ENCODE assay signal across 1 cellular context in the genomic region with DNA sequence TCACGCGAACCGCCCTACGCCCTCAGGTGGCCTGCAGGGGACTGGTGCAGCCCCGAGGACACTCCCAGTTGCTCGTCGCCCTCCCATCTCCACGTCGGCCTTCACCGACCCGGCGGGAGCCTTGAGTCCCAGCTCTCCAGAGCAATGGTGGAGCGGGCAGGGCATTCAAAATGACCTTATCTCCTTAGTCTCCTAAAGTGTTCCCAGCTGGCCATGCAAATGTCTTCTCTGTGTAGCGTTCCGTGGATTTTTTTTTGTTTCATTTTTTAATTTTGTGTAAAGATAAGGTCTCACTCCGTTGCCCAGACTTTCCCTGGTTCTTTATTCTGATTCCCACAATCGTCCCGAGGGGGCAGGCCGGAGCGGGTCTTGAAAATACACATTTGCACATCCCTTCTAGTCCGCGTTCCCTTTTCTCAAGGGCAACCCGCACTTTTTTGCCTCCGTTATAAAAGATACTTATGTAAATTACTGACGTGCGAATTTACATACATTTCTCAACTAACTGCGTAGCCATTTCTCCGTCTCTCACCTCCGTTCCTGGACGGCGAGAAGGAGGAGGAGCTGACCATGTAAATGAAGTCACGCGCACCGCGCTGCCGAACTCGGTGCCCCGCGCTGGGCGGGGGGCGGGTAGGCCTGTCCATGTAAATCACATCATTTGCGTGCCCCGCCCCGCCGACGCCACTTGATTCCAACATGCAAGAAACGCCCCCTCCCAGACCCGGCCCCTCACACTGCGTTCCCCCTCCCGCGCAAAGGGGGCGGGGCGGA.
TF ChIP-seq lines count a peak whose summit lies in the region.

No MANE protein-coding gene starts in this region.

TF ChIP-seq in HepG2, 621 proteins besides CTCF, POLR2A, EP300 and RAD21 (continued from another document and continues in another):
- TF ChIP-seq, protein P1, sequence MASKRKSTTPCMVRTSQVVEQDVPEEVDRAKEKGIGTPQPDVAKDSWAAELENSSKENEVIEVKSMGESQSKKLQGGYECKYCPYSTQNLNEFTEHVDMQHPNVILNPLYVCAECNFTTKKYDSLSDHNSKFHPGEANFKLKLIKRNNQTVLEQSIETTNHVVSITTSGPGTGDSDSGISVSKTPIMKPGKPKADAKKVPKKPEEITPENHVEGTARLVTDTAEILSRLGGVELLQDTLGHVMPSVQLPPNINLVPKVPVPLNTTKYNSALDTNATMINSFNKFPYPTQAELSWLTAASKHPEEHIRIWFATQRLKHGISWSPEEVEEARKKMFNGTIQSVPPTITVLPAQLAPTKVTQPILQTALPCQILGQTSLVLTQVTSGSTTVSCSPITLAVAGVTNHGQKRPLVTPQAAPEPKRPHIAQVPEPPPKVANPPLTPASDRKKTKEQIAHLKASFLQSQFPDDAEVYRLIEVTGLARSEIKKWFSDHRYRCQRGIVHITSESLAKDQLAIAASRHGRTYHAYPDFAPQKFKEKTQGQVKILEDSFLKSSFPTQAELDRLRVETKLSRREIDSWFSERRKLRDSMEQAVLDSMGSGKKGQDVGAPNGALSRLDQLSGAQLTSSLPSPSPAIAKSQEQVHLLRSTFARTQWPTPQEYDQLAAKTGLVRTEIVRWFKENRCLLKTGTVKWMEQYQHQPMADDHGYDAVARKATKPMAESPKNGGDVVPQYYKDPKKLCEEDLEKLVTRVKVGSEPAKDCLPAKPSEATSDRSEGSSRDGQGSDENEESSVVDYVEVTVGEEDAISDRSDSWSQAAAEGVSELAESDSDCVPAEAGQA (IDR thresholded peaks at IDR 0.05; ENCODE audit: low read depth) = no peak
- TF ChIP-seq, protein P1 (CRISPR knock-in tag; IDR thresholded peaks at IDR 0.05; ENCODE audit: borderline replicate concordance) = no peak
- TF ChIP-seq POLR2G (IDR thresholded peaks at IDR 0.05; ENCODE audit: low read depth, low read length) = peak; percentile 74
- peak; percentile 31; the same call in 1 of the 2 replicates for TF ChIP-seq KAT7 (CRISPR knock-in tag; IDR thresholded peaks at IDR 0.05; ENCODE audit: borderline replicate concordance)
- TF ChIP-seq SMYD3 (CRISPR knock-in tag; IDR thresholded peaks at IDR 0.05) = no peak
- TF ChIP-seq, protein P2, sequence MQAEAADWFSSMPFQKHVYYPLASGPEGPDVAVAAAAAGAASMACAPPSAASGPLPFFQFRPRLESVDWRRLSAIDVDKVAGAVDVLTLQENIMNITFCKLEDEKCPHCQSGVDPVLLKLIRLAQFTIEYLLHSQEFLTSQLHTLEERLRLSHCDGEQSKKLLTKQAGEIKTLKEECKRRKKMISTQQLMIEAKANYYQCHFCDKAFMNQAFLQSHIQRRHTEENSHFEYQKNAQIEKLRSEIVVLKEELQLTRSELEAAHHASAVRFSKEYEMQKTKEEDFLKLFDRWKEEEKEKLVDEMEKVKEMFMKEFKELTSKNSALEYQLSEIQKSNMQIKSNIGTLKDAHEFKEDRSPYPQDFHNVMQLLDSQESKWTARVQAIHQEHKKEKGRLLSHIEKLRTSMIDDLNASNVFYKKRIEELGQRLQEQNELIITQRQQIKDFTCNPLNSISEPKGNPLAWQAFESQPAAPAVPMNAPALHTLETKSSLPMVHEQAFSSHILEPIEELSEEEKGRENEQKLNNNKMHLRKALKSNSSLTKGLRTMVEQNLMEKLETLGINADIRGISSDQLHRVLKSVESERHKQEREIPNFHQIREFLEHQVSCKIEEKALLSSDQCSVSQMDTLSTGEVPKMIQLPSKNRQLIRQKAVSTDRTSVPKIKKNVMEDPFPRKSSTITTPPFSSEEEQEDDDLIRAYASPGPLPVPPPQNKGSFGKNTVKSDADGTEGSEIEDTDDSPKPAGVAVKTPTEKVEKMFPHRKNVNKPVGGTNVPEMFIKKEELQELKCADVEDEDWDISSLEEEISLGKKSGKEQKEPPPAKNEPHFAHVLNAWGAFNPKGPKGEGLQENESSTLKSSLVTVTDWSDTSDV (CRISPR knock-in tag; IDR thresholded peaks at IDR 0.05) = no peak
- peak; percentile 86; the same call in 1 of the 2 replicates for TF ChIP-seq HDAC2 (CRISPR knock-in tag; IDR thresholded peaks at IDR 0.05)
- peak; percentile 59; the same call in 1 of the 2 replicates for TF ChIP-seq IRF2 (CRISPR knock-in tag; IDR thresholded peaks at IDR 0.05)
- no peak for TF ChIP-seq ZNF562 (CRISPR knock-in tag; IDR thresholded peaks at IDR 0.05; ENCODE audit: borderline replicate concordance)
- TF ChIP-seq, protein P3, sequence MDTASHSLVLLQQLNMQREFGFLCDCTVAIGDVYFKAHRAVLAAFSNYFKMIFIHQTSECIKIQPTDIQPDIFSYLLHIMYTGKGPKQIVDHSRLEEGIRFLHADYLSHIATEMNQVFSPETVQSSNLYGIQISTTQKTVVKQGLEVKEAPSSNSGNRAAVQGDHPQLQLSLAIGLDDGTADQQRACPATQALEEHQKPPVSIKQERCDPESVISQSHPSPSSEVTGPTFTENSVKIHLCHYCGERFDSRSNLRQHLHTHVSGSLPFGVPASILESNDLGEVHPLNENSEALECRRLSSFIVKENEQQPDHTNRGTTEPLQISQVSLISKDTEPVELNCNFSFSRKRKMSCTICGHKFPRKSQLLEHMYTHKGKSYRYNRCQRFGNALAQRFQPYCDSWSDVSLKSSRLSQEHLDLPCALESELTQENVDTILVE (CRISPR knock-in tag; IDR thresholded peaks at IDR 0.05) = peak; percentile 79; the same call in 1 of the 2 replicates
- TF ChIP-seq ZNF572 (CRISPR knock-in tag; IDR thresholded peaks at IDR 0.05) = 0 out of 2 replicates have a peak, but pooled peaks have one; percentile 19
- no peak for TF ChIP-seq ZNF552 (CRISPR knock-in tag; IDR thresholded peaks at IDR 0.05; ENCODE audit: borderline replicate concordance)
- TF ChIP-seq, protein P4, sequence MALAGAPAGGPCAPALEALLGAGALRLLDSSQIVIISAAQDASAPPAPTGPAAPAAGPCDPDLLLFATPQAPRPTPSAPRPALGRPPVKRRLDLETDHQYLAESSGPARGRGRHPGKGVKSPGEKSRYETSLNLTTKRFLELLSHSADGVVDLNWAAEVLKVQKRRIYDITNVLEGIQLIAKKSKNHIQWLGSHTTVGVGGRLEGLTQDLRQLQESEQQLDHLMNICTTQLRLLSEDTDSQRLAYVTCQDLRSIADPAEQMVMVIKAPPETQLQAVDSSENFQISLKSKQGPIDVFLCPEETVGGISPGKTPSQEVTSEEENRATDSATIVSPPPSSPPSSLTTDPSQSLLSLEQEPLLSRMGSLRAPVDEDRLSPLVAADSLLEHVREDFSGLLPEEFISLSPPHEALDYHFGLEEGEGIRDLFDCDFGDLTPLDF (CRISPR knock-in tag; IDR thresholded peaks at IDR 0.05) = peak; percentile 58; the same call in 1 of the 2 replicates
- TF ChIP-seq, protein P5, sequence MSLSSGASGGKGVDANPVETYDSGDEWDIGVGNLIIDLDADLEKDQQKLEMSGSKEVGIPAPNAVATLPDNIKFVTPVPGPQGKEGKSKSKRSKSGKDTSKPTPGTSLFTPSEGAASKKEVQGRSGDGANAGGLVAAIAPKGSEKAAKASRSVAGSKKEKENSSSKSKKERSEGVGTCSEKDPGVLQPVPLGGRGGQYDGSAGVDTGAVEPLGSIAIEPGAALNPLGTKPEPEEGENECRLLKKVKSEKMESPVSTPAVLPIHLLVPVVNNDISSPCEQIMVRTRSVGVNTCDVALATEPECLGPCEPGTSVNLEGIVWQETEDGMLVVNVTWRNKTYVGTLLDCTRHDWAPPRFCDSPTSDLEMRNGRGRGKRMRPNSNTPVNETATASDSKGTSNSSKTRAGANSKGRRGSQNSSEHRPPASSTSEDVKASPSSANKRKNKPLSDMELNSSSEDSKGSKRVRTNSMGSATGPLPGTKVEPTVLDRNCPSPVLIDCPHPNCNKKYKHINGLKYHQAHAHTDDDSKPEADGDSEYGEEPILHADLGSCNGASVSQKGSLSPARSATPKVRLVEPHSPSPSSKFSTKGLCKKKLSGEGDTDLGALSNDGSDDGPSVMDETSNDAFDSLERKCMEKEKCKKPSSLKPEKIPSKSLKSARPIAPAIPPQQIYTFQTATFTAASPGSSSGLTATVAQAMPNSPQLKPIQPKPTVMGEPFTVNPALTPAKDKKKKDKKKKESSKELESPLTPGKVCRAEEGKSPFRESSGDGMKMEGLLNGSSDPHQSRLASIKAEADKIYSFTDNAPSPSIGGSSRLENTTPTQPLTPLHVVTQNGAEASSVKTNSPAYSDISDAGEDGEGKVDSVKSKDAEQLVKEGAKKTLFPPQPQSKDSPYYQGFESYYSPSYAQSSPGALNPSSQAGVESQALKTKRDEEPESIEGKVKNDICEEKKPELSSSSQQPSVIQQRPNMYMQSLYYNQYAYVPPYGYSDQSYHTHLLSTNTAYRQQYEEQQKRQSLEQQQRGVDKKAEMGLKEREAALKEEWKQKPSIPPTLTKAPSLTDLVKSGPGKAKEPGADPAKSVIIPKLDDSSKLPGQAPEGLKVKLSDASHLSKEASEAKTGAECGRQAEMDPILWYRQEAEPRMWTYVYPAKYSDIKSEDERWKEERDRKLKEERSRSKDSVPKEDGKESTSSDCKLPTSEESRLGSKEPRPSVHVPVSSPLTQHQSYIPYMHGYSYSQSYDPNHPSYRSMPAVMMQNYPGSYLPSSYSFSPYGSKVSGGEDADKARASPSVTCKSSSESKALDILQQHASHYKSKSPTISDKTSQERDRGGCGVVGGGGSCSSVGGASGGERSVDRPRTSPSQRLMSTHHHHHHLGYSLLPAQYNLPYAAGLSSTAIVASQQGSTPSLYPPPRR (CRISPR knock-in tag; IDR thresholded peaks at IDR 0.05; ENCODE audit: borderline replicate concordance) = peak; percentile 27; the same call in 1 of the 2 replicates
- TF ChIP-seq SP140L (CRISPR knock-in tag; IDR thresholded peaks at IDR 0.05; ENCODE audit: borderline replicate concordance) = no peak
- TF ChIP-seq NCOR1 (IDR thresholded peaks at IDR 0.05; ENCODE audit: borderline replicate concordance, low read length) = peak; percentile 42; the same call in 1 of the 2 replicates
- TF ChIP-seq, protein P6, sequence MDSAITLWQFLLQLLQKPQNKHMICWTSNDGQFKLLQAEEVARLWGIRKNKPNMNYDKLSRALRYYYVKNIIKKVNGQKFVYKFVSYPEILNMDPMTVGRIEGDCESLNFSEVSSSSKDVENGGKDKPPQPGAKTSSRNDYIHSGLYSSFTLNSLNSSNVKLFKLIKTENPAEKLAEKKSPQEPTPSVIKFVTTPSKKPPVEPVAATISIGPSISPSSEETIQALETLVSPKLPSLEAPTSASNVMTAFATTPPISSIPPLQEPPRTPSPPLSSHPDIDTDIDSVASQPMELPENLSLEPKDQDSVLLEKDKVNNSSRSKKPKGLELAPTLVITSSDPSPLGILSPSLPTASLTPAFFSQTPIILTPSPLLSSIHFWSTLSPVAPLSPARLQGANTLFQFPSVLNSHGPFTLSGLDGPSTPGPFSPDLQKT (CRISPR knock-in tag; IDR thresholded peaks at IDR 0.05; ENCODE audit: borderline replicate concordance) = no peak
- no peak for TF ChIP-seq ZNF33B (CRISPR knock-in tag; IDR thresholded peaks at IDR 0.05)
- TF ChIP-seq ZC3H13 (CRISPR knock-in tag; IDR thresholded peaks at IDR 0.05) = no peak
- TF ChIP-seq EZH2 (conservative IDR thresholded peaks at IDR 0.05; ENCODE audit: low read depth, low read length) = no peak
- peak; percentile 74; the same call in 1 of the 2 replicates for TF ChIP-seq POGZ (CRISPR knock-in tag; IDR thresholded peaks at IDR 0.05)
- TF ChIP-seq, protein P7, sequence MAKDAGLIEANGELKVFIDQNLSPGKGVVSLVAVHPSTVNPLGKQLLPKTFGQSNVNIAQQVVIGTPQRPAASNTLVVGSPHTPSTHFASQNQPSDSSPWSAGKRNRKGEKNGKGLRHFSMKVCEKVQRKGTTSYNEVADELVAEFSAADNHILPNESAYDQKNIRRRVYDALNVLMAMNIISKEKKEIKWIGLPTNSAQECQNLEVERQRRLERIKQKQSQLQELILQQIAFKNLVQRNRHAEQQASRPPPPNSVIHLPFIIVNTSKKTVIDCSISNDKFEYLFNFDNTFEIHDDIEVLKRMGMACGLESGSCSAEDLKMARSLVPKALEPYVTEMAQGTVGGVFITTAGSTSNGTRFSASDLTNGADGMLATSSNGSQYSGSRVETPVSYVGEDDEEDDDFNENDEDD (CRISPR knock-in tag; IDR thresholded peaks at IDR 0.05; ENCODE audit: borderline replicate concordance) = peak; percentile 87
- TF ChIP-seq, protein P8, sequence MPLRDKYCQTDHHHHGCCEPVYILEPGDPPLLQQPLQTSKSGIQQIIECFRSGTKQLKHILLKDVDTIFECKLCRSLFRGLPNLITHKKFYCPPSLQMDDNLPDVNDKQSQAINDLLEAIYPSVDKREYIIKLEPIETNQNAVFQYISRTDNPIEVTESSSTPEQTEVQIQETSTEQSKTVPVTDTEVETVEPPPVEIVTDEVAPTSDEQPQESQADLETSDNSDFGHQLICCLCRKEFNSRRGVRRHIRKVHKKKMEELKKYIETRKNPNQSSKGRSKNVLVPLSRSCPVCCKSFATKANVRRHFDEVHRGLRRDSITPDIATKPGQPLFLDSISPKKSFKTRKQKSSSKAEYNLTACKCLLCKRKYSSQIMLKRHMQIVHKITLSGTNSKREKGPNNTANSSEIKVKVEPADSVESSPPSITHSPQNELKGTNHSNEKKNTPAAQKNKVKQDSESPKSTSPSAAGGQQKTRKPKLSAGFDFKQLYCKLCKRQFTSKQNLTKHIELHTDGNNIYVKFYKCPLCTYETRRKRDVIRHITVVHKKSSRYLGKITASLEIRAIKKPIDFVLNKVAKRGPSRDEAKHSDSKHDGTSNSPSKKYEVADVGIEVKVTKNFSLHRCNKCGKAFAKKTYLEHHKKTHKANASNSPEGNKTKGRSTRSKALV (CRISPR knock-in tag; IDR thresholded peaks at IDR 0.05) = no peak
